14 cellular contexts compared by ENCODE assay signal in genomic region chr6:26400626-26401025, GRCh38. TPM values are rescaled to one million over a fixed set of nuclear protein-coding genes. Genes with fewer than 3 reads are reported as not detected.
DNase-seq lines count a peak whose midpoint lies in the region; ATAC-seq and TF ChIP-seq lines count a peak whose summit lies in the region.
"Had no signal": no experiment of that assay in that cellular context is flagged by ENCODE, and none has a peak within 500 bp of the region (broad histone marks: within the 10 kb centered on the region; RNA-seq: fewer than 3 reads in every experiment).

No MANE protein-coding gene starts in this region.

- POLR2A ChIA-PET in activated CD4-positive, alpha-beta memory T cell treated with anti-CD3 and anti-CD28 coated beads for 36 hours (lab: Charles Lee), result no interaction called here

- H3K9me3 ChIP-seq in neural progenitor cell (ENCODE audit: low read depth), result no peaks in the 10 kb centered on the region
- H3K9me3 ChIP-seq: thyroid gland had no signal

- no peak for ATAC-seq in GM21515 (IDR thresholded peaks at IDR 0.05; ENCODE audit: unreplicated experiment)

- no peak overlapping the region for H3K4me3 ChIP-seq in neural progenitor cell
- H3K4me3 ChIP-seq: SK-N-MC, thyroid gland had no signal

- no peaks in the 10 kb centered on the region for H3K27me3 Mint-ChIP-seq in T-helper 2 cell treated with Interferon-gamma antibody and Interleukin-4, amounts not matched to agents 5 μg/mL and 100 μg/mL, for 36 hours (ENCODE audit: low read depth)
- H3K27me3 Mint-ChIP-seq in activated CD4-positive, alpha-beta memory T cell treated with anti-CD3 and anti-CD28 coated beads for 36 hours, result no peaks in the 10 kb centered on the region
- H3K27me3 Mint-ChIP-seq in neural progenitor cell (ENCODE audit: insufficient read depth, low read depth), result peaks cover 2% of the 10 kb centered on the region
- H3K27me3 Mint-ChIP-seq: memory B cell had no signal

- no peak overlapping the region for H3K9ac ChIP-seq in neural progenitor cell

- H3K9me3 Mint-ChIP-seq in T-helper 2 cell treated with Interferon-gamma antibody and Interleukin-4, amounts not matched to agents 5 μg/mL and 100 μg/mL, for 36 hours, result no peaks in the 10 kb centered on the region
- no peaks in the 10 kb centered on the region for H3K9me3 Mint-ChIP-seq in activated CD4-positive, alpha-beta memory T cell treated with anti-CD3 and anti-CD28 coated beads for 36 hours
- H3K9me3 Mint-ChIP-seq in neural progenitor cell, result no peaks in the 10 kb centered on the region
- H3K9me3 Mint-ChIP-seq: memory B cell had no signal

- no peak overlapping the region for H2AFZ ChIP-seq in neural progenitor cell (replicated peaks)

- no peaks in the 10 kb centered on the region for H3K79me2 ChIP-seq in neural progenitor cell (ENCODE audit: low read depth)

- peak overlapping the region; percentile 97 for H3K4me3 Mint-ChIP-seq in T-helper 2 cell treated with Interferon-gamma antibody and Interleukin-4, amounts not matched to agents 5 μg/mL and 100 μg/mL, for 36 hours
- H3K4me3 Mint-ChIP-seq in activated CD4-positive, alpha-beta memory T cell treated with anti-CD3 and anti-CD28 coated beads for 36 hours, result peak overlapping the region; percentile 89
- H3K4me3 Mint-ChIP-seq in neural progenitor cell, result peak overlapping the region; percentile 37

- H3K4me1 ChIP-seq in neural progenitor cell, result peaks cover 17% of the 10 kb centered on the region

- peaks cover 22% of the 10 kb centered on the region for H3K36me3 Mint-ChIP-seq in T-helper 2 cell treated with Interferon-gamma antibody and Interleukin-4, amounts not matched to agents 5 μg/mL and 100 μg/mL, for 36 hours (ENCODE audit: low read depth)
- H3K36me3 Mint-ChIP-seq in activated CD4-positive, alpha-beta memory T cell treated with anti-CD3 and anti-CD28 coated beads for 36 hours, result peaks cover 7% of the 10 kb centered on the region
- H3K36me3 Mint-ChIP-seq in neural progenitor cell, result peaks cover 5% of the 10 kb centered on the region

- H3K27ac ChIP-seq in neural progenitor cell, result no peak overlapping the region
- H3K27ac ChIP-seq: brain microvascular endothelial cell, SK-N-MC had no signal

- intact Hi-C loops in activated CD4-positive, alpha-beta memory T cell treated with anti-CD3 and anti-CD28 coated beads for 36 hours (cut with micrococcal nuclease), result no loop called here

- no peaks in the 10 kb centered on the region for H4K20me1 ChIP-seq in neural progenitor cell (ENCODE audit: low read depth)

- no peak for TF ChIP-seq CTCF in neural progenitor cell (IDR thresholded peaks at IDR 0.05)

- DNase-seq in T-helper 2 cell treated with Interferon-gamma antibody and Interleukin-4, amounts not matched to agents 5 μg/mL and 100 μg/mL, for 36 hours (ENCODE audit: low spot score), result no peak
- DNase-seq in T-helper 2 cell, result no peak
- peak; percentile 5 to 40 for DNase-seq in Kasumi-1 (lab: John Stamatoyannopoulos, UW)
- DNase-seq in activated CD4-positive, alpha-beta memory T cell treated with anti-CD3 and anti-CD28 coated beads for 36 hours, result no peak
- no peak for DNase-seq in neural progenitor cell (ENCODE audit: low spot score)
- no peak for DNase-seq in activated gamma-delta T cell treated with Interleukin-2 at 50 U/mL for 16 hours
- DNase-seq in central memory CD4-positive, alpha-beta T cell, result no peak
- DNase-seq: brain microvascular endothelial cell, NCI-H1436, retina, thyroid gland had no signal

- peaks cover 39% of the 10 kb centered on the region for H3K4me1 Mint-ChIP-seq in T-helper 2 cell treated with Interferon-gamma antibody and Interleukin-4, amounts not matched to agents 5 μg/mL and 100 μg/mL, for 36 hours (ENCODE audit: low read depth)
- peaks cover 36% of the 10 kb centered on the region for H3K4me1 Mint-ChIP-seq in activated CD4-positive, alpha-beta memory T cell treated with anti-CD3 and anti-CD28 coated beads for 36 hours (ENCODE audit: low read depth)
- H3K4me1 Mint-ChIP-seq in neural progenitor cell, result peaks cover 17% of the 10 kb centered on the region

- H3K27ac Mint-ChIP-seq in T-helper 2 cell treated with Interferon-gamma antibody and Interleukin-4, amounts not matched to agents 5 μg/mL and 100 μg/mL, for 36 hours, result peak overlapping the region; percentile 96
- H3K27ac Mint-ChIP-seq in activated CD4-positive, alpha-beta memory T cell treated with anti-CD3 and anti-CD28 coated beads for 36 hours, result no peak overlapping the region
- no peak overlapping the region for H3K27ac Mint-ChIP-seq in neural progenitor cell

- H3K27me3 ChIP-seq in neural progenitor cell, result no peaks in the 10 kb centered on the region
- H3K27me3 ChIP-seq: brain microvascular endothelial cell, thyroid gland had no signal

- H3F3A ChIP-seq in neural progenitor cell (ENCODE audit: low read depth), result no peaks in the 10 kb centered on the region

- H3K36me3 ChIP-seq in neural progenitor cell, result no peaks in the 10 kb centered on the region
- H3K36me3 ChIP-seq: brain microvascular endothelial cell, thyroid gland had no signal

- CTCF ChIA-PET in activated CD4-positive, alpha-beta memory T cell treated with anti-CD3 and anti-CD28 coated beads for 36 hours (lab: Charles Lee), result no interaction called here

- no peak overlapping the region for H3K4me2 ChIP-seq in neural progenitor cell

RNA-seq across cellular contexts. Expression of gene BTN3A1, which starts 1.4 kb away (rescaled TPM):
- total RNA-seq in activated CD4-positive, alpha-beta memory T cell treated with anti-CD3 and anti-CD28 coated beads for 36 hours, result 10 to 100 TPM; 36.5 to 39.0 TPM
- 9.7 and 9.8 TPM in 2 replicates for total RNA-seq in neural progenitor cell (ENCODE audit: low replicate concordance)

RNA-seq across cellular contexts. Expression of gene BTN2A2, which starts 17.7 kb away (rescaled TPM):
- total RNA-seq in activated CD4-positive, alpha-beta memory T cell treated with anti-CD3 and anti-CD28 coated beads for 36 hours, result 10 to 100 TPM; 22.3 to 25.8 TPM
- total RNA-seq in neural progenitor cell (ENCODE audit: low replicate concordance), result 28.2 and 30.9 TPM in 2 replicates

RNA-seq across cellular contexts. Expression of gene BTN3A2, which starts 35.6 kb away (rescaled TPM):
- total RNA-seq in activated CD4-positive, alpha-beta memory T cell treated with anti-CD3 and anti-CD28 coated beads for 36 hours, result 10 to 100 TPM; 59.5 to 64.8 TPM
- total RNA-seq in neural progenitor cell (ENCODE audit: low replicate concordance), result 3.2 and 5.9 TPM in 2 replicates

RNA-seq across cellular contexts. Expression of gene BTN3A3, which starts 39.7 kb away (rescaled TPM):
- total RNA-seq in activated CD4-positive, alpha-beta memory T cell treated with anti-CD3 and anti-CD28 coated beads for 36 hours, result 10 to 100 TPM; 31.3 to 36.0 TPM
- total RNA-seq in neural progenitor cell (ENCODE audit: low replicate concordance), result 0.13 and 2.9 TPM in 2 replicates

RNA-seq across cellular contexts. Expression of gene BTN2A1, which starts 57.1 kb away (rescaled TPM):
- 10 to 100 TPM; 17.6 to 19.6 TPM for total RNA-seq in activated CD4-positive, alpha-beta memory T cell treated with anti-CD3 and anti-CD28 coated beads for 36 hours
- 11.6 and 14.2 TPM in 2 replicates for total RNA-seq in neural progenitor cell (ENCODE audit: low replicate concordance)

Comparison
In these comparisons a context has a peak if more than half of its experiments do, and no peak if none do; other contexts are left out.
1. DNase-seq: peak in Kasumi-1 (2 of 2); none in T-helper 2 cell treated with Interferon-gamma antibody and Interleukin-4, amounts not matched to agents 5 μg/mL and 100 μg/mL, for 36 hours (single experiment), T-helper 2 cell (0 of 5), activated CD4-positive, alpha-beta memory T cell treated with anti-CD3 and anti-CD28 coated beads for 36 hours (single experiment), neural progenitor cell (single experiment), activated gamma-delta T cell treated with Interleukin-2 at 50 U/mL for 16 hours (single experiment) and central memory CD4-positive, alpha-beta T cell (single experiment).
2. H3K4me3 Mint-ChIP-seq: peak in every context shown above with its lines; median percentile 97 in T-helper 2 cell treated with Interferon-gamma antibody and Interleukin-4, amounts not matched to agents 5 μg/mL and 100 μg/mL, for 36 hours; 89 in activated CD4-positive, alpha-beta memory T cell treated with anti-CD3 and anti-CD28 coated beads for 36 hours; 37 in neural progenitor cell.